Comparison of ENCODE assay signal across 1 cellular context in genomic region chr21:32994305-32994704, GRCh38.
TF ChIP-seq lines count a peak whose summit lies in the region.

No MANE protein-coding gene starts in this region.

TF ChIP-seq in GM12878, 131 proteins besides CTCF, POLR2A, EP300 and RAD21 (continued from another document):
- TF ChIP-seq BCLAF1 (IDR thresholded peaks at IDR 0.05), result no peak
- TF ChIP-seq USF1 (IDR thresholded peaks at IDR 0.05; ENCODE audit: borderline replicate concordance, extremely low read length, insufficient read depth, low read depth, low read length), result no peak
- TF ChIP-seq MTA3 (IDR thresholded peaks at IDR 0.05; ENCODE audit: borderline replicate concordance, low read length), result no peak
- no peak for TF ChIP-seq CEBPB (IDR thresholded peaks at IDR 0.05; ENCODE audit: borderline replicate concordance in 1 of 2, low read depth in 2 of 2, low read length in 2 of 2)
- no peak for TF ChIP-seq ELK1 (IDR thresholded peaks at IDR 0.05; ENCODE audit: low read depth, low read length)
- no peak for TF ChIP-seq REST (IDR thresholded peaks at IDR 0.05; ENCODE audit: low read depth, low read length)
- no peak for TF ChIP-seq CREB1 (IDR thresholded peaks at IDR 0.05; ENCODE audit: low read depth)
